17 cellular contexts compared by ENCODE assay signal in genomic region chr10:477620-478019, GRCh38.
DNase-seq lines count a peak whose midpoint lies in the region; ATAC-seq and TF ChIP-seq lines count a peak whose summit lies in the region.
"Had no signal": no experiment of that assay in that cellular context is flagged by ENCODE, and none has a peak within 500 bp of the region (broad histone marks: within the 10 kb centered on the region; RNA-seq: fewer than 3 reads in every experiment).

No MANE protein-coding gene starts in this region.

- peaks cover 6% of the 10 kb centered on the region for H3K27me3 Mint-ChIP-seq in activated CD4-positive, alpha-beta T cell treated with anti-CD3 and anti-CD28 coated beads, Interleukin-2, amount 10 ng/mL, durations not matched to agents 7 days and 5 days
- H3K27me3 Mint-ChIP-seq in CD4-positive, alpha-beta memory T cell, result no peaks in the 10 kb centered on the region
- H3K27me3 Mint-ChIP-seq in activated T-helper 17 cell treated with anti-CD3 and anti-CD28 coated beads, Interleukin-2, amount 50 U/mL, for 72 hours, result no peaks in the 10 kb centered on the region
- H3K27me3 Mint-ChIP-seq in glutamatergic neuron (ENCODE audit: unreplicated experiment) (peaks cover 11% of the 10 kb centered on the region), endodermal cell (ENCODE audit: insufficient read depth) (no peaks in the 10 kb centered on the region)

- no peaks in the 10 kb centered on the region for H3K27me3 ChIP-seq in CD4-positive, alpha-beta memory T cell (ENCODE audit: insufficient read depth, low read length)
- no peaks in the 10 kb centered on the region for H3K27me3 ChIP-seq in endodermal cell (ENCODE audit: control insufficient read depth, insufficient read depth, low read length, poor library complexity, severe bottlenecking)
- H3K27me3 ChIP-seq: BLaER1 had no signal

- H3K27ac Mint-ChIP-seq in activated CD4-positive, alpha-beta T cell treated with anti-CD3 and anti-CD28 coated beads, Interleukin-2, amount 10 ng/mL, durations not matched to agents 7 days and 5 days, result peak overlapping the region; percentile 36
- H3K27ac Mint-ChIP-seq in CD4-positive, alpha-beta memory T cell, result peak overlapping the region in 5 of 7 donors; percentile 42 to 89 (median 68)
- peak overlapping the region; percentile 63 for H3K27ac Mint-ChIP-seq in activated T-helper 17 cell treated with anti-CD3 and anti-CD28 coated beads, Interleukin-2, amount 50 U/mL, for 72 hours
- H3K27ac Mint-ChIP-seq in glutamatergic neuron (ENCODE audit: unreplicated experiment) (no peak overlapping the region), endodermal cell (no peak overlapping the region)
- H3K27ac Mint-ChIP-seq: GM23338 had no signal

- H3K9ac ChIP-seq in endodermal cell (ENCODE audit: extremely low read depth, low read length, poor library complexity, severe bottlenecking), result no peak overlapping the region
- H3K9ac ChIP-seq: BLaER1 had no signal

- no peak for DNase-seq in activated CD4-positive, alpha-beta T cell treated with anti-CD3 and anti-CD28 coated beads, Interleukin-2, amount 10 ng/mL, durations not matched to agents 7 days and 5 days
- DNase-seq in activated CD4-positive, alpha-beta T cell treated with anti-CD3 and anti-CD28 coated beads, Interleukin-2, amount 50 U/mL, for 48 hours, result no peak
- no peak for DNase-seq in CD4-positive, alpha-beta memory T cell
- DNase-seq in glutamatergic neuron, result no peak
- DNase-seq in endodermal cell, result no peak
- no peak for DNase-seq in retina
- no peak for DNase-seq in stimulated activated CD4-positive, alpha-beta T cell treated with anti-CD3 and anti-CD28 coated beads, Interleukin-4, amount 100 ng/mL, for 1 hour
- DNase-seq: GF-D8, NCI-H187 treated with DMSO at 0.1 percent for 48 hours, NCI-H2171, NCI-H510A treated with DMSO at 0.1 percent for 48 hours, NCI-H82, PC-3 had no signal

- peaks cover 12% of the 10 kb centered on the region for H3K9me3 Mint-ChIP-seq in activated CD4-positive, alpha-beta T cell treated with anti-CD3 and anti-CD28 coated beads, Interleukin-2, amount 10 ng/mL, durations not matched to agents 7 days and 5 days
- peaks cover 0 to 18% (median 6%) of the 10 kb centered on the region in 8 donors for H3K9me3 Mint-ChIP-seq in CD4-positive, alpha-beta memory T cell
- peaks cover 4% of the 10 kb centered on the region for H3K9me3 Mint-ChIP-seq in activated T-helper 17 cell treated with anti-CD3 and anti-CD28 coated beads, Interleukin-2, amount 50 U/mL, for 72 hours
- H3K9me3 Mint-ChIP-seq in glutamatergic neuron (ENCODE audit: unreplicated experiment) (peaks cover 31% of the 10 kb centered on the region), endodermal cell (peaks cover 14% of the 10 kb centered on the region)

- no peak for TF ChIP-seq CTCF in glutamatergic neuron (IDR thresholded peaks at IDR 0.05; ENCODE audit: partially characterized antibody, unreplicated experiment)
- no peak for TF ChIP-seq CTCF in endodermal cell (conservative IDR thresholded peaks at IDR 0.05)

- no peak for ATAC-seq in activated T-helper 17 cell treated with anti-CD3 and anti-CD28 coated beads, Interleukin-2, amount 50 U/mL, for 72 hours (replicated peaks)
- ATAC-seq: GM23338, HCT116, PC-3 had no signal

- WGBS in endodermal cell (ENCODE audit: insufficient coverage in 1 of 2, insufficient read length in 1 of 2), 2 experiments, result 89 to 91% methylated on average over 3 of the region's 3 CpGs

- H3K4me1 Mint-ChIP-seq in activated CD4-positive, alpha-beta T cell treated with anti-CD3 and anti-CD28 coated beads, Interleukin-2, amount 10 ng/mL, durations not matched to agents 7 days and 5 days, result peaks cover 3% of the 10 kb centered on the region
- H3K4me1 Mint-ChIP-seq in CD4-positive, alpha-beta memory T cell, result peaks cover 11 to 35% (median 16%) of the 10 kb centered on the region in 4 donors
- H3K4me1 Mint-ChIP-seq in activated T-helper 17 cell treated with anti-CD3 and anti-CD28 coated beads, Interleukin-2, amount 50 U/mL, for 72 hours, result peaks cover 11% of the 10 kb centered on the region
- peaks cover 18% of the 10 kb centered on the region for H3K4me1 Mint-ChIP-seq in glutamatergic neuron (ENCODE audit: low read depth, unreplicated experiment)
- H3K4me1 Mint-ChIP-seq in endodermal cell, result no peaks in the 10 kb centered on the region

- H3K4me3 ChIP-seq in CD4-positive, alpha-beta memory T cell (ENCODE audit: low read length in 2 of 2), result no peak overlapping the region
- no peak overlapping the region for H3K4me3 ChIP-seq in endodermal cell (ENCODE audit: low read length)
- H3K4me3 ChIP-seq: BLaER1, GM23338 had no signal

- POLR2A ChIA-PET in activated CD4-positive, alpha-beta T cell treated with anti-CD3 and anti-CD28 coated beads, Interleukin-2, amount 10 ng/mL, durations not matched to agents 7 days and 5 days (lab: Charles Lee), result no interaction called here
- POLR2A ChIA-PET in CD4-positive, alpha-beta memory T cell (lab: Charles Lee; ENCODE audit: partially characterized antibody), result no interaction called here

- CTCF ChIA-PET in activated CD4-positive, alpha-beta T cell treated with anti-CD3 and anti-CD28 coated beads, Interleukin-2, amount 10 ng/mL, durations not matched to agents 7 days and 5 days (lab: Charles Lee), result no interaction called here
- CTCF ChIA-PET in CD4-positive, alpha-beta memory T cell (lab: Charles Lee; ENCODE audit: partially characterized antibody), result no interaction called here

- H3K36me3 Mint-ChIP-seq in activated CD4-positive, alpha-beta T cell treated with anti-CD3 and anti-CD28 coated beads, Interleukin-2, amount 10 ng/mL, durations not matched to agents 7 days and 5 days (ENCODE audit: low read depth), result peaks cover 5% of the 10 kb centered on the region
- peaks cover 1 to 17% of the 10 kb centered on the region in 2 donors for H3K36me3 Mint-ChIP-seq in CD4-positive, alpha-beta memory T cell
- no peaks in the 10 kb centered on the region for H3K36me3 Mint-ChIP-seq in activated T-helper 17 cell treated with anti-CD3 and anti-CD28 coated beads, Interleukin-2, amount 50 U/mL, for 72 hours (ENCODE audit: low read depth)
- H3K36me3 Mint-ChIP-seq in glutamatergic neuron (ENCODE audit: unreplicated experiment) (peaks cover 31% of the 10 kb centered on the region), endodermal cell (ENCODE audit: low read depth) (peaks cover 8% of the 10 kb centered on the region)

- no peak overlapping the region for H3K4me3 Mint-ChIP-seq in activated CD4-positive, alpha-beta T cell treated with anti-CD3 and anti-CD28 coated beads, Interleukin-2, amount 10 ng/mL, durations not matched to agents 7 days and 5 days
- no peak overlapping the region for H3K4me3 Mint-ChIP-seq in CD4-positive, alpha-beta memory T cell
- no peak overlapping the region for H3K4me3 Mint-ChIP-seq in activated T-helper 17 cell treated with anti-CD3 and anti-CD28 coated beads, Interleukin-2, amount 50 U/mL, for 72 hours
- H3K4me3 Mint-ChIP-seq in glutamatergic neuron (ENCODE audit: unreplicated experiment) (peak overlapping the region; percentile 63), endodermal cell (no peak overlapping the region)

- no peaks in the 10 kb centered on the region for H3K36me3 ChIP-seq in CD4-positive, alpha-beta memory T cell (ENCODE audit: insufficient read depth, low read length)
- no peaks in the 10 kb centered on the region for H3K36me3 ChIP-seq in endodermal cell (ENCODE audit: control insufficient read depth, insufficient read depth, low read length)

- H3K4me1 ChIP-seq in CD4-positive, alpha-beta memory T cell (ENCODE audit: insufficient read depth, low read length), result no peaks in the 10 kb centered on the region
- H3K4me1 ChIP-seq in endodermal cell (ENCODE audit: control insufficient read depth, insufficient read depth, low read length), result no peaks in the 10 kb centered on the region

- no peak overlapping the region for H3K27ac ChIP-seq in CD4-positive, alpha-beta memory T cell (ENCODE audit: low read depth, low read length)
- H3K27ac ChIP-seq in endodermal cell (ENCODE audit: low read depth, low read length), result no peak overlapping the region
- H3K27ac ChIP-seq: BLaER1 had no signal

- intact Hi-C loops in CD4-positive, alpha-beta memory T cell (cut with micrococcal nuclease), result no loop called here

- H3K9me3 ChIP-seq in CD4-positive, alpha-beta memory T cell (ENCODE audit: control insufficient read depth in 1 of 2, low read length in 2 of 2), result no peaks in the 10 kb centered on the region
- no peaks in the 10 kb centered on the region for H3K9me3 ChIP-seq in endodermal cell (ENCODE audit: control insufficient read depth, low read length)
- H3K9me3 ChIP-seq: BLaER1 had no signal

Comparison
In these comparisons a context has a peak if more than half of its experiments do, and no peak if none do; other contexts are left out.
1. H3K27ac Mint-ChIP-seq: peak in activated CD4-positive, alpha-beta T cell treated with anti-CD3 and anti-CD28 coated beads, Interleukin-2, amount 10 ng/mL, durations not matched to agents 7 days and 5 days (single experiment), CD4-positive, alpha-beta memory T cell (5 of 7) and activated T-helper 17 cell treated with anti-CD3 and anti-CD28 coated beads, Interleukin-2, amount 50 U/mL, for 72 hours (single experiment); none in glutamatergic neuron (single experiment) and endodermal cell (single experiment).